ENCODE assay signal across 12 cellular contexts in the genomic region with DNA sequence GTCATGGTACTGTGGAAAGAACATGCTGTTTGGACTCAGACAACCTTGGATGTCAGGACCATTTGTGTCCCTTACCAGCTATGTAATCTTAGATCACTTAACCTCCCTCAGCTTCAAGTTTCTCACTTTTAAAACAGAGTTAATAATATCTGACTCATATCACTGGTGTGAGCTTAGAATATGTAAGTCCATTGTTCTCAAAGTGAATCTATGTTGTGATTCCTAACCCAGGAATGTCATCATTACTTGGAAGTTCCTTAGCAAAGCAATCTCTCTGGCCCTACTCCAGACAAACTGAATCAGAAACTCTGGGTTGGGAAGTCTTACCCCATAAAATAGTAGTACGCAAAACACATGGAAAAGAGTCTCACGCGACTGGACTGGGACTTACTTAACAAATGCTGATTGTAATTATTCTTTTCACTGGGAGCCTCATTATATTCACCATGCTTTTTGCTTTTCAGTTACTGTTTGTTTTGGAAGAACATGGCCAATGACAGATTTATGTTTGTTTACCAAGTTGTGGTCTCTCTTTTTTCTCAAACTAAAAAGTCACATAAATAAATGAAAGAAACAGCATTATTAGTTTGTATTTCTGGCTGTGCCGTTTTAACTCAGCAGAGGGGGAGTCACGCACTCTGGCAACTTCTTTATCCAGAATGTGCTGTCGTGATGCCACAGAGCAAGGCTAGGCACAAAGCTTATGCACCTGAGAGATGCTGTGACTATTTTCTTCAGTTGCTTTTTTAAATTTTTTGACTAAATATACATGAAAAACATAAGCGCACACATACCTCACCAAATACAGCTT.
DNase-seq lines count a peak whose midpoint lies in the region; ATAC-seq, FAIRE-seq and TF ChIP-seq lines count a peak whose summit lies in the region.
"Had no signal": no experiment of that assay in that cellular context is flagged by ENCODE, and none has a peak within 500 bp of the region (broad histone marks: within the 10 kb centered on the region; RNA-seq: fewer than 3 reads in every experiment).

No MANE protein-coding gene starts in this region.

- FAIRE-seq in H54 (lab: Jason Lieb, UNC): peak; percentile 81
- FAIRE-seq: colon had no signal

- H3K36me3 ChIP-seq in smooth muscle cell (ENCODE audit: low read depth): no peaks in the 10 kb centered on the region

- H3K9me3 ChIP-seq in smooth muscle cell (replicated peaks; ENCODE audit: low read depth): no peaks in the 10 kb centered on the region

- H3K4me1 ChIP-seq in foreskin keratinocyte: peaks cover 13% of the 10 kb centered on the region
- no peaks in the 10 kb centered on the region for H3K4me1 ChIP-seq in smooth muscle cell (ENCODE audit: low read depth)

- H3K27me3 ChIP-seq in foreskin keratinocyte (no peaks in the 10 kb centered on the region), smooth muscle cell (ENCODE audit: low read depth) (no peaks in the 10 kb centered on the region)

- H3K27ac ChIP-seq in foreskin keratinocyte: peak overlapping the region; percentile 77
- H3K27ac ChIP-seq in smooth muscle cell (ENCODE audit: low read depth): peak overlapping the region; percentile 75

- H3K9ac ChIP-seq in smooth muscle cell (ENCODE audit: low read depth): no peak overlapping the region

- H2AFZ ChIP-seq in smooth muscle cell (ENCODE audit: low read depth): no peak overlapping the region

- WGBS in smooth muscle cell (ENCODE audit: low lambda C conversion rate): 41% methylated on average over 7 of the region's 7 CpGs

- no peaks in the 10 kb centered on the region for H3F3A ChIP-seq in smooth muscle cell (ENCODE audit: low read depth)

- H3K4me2 ChIP-seq in smooth muscle cell: peak overlapping the region; percentile 66

- H4K20me1 ChIP-seq in smooth muscle cell (ENCODE audit: low read depth): no peaks in the 10 kb centered on the region

- no peak for TF ChIP-seq POLR2A in H54 (IDR thresholded peaks at IDR 0.05; ENCODE audit: low read depth, low read length)

- ATAC-seq in SK-N-SH treated with all-trans-retinoic acid at 6 μM for 48 hours (peak; percentile 84), foreskin keratinocyte (peak; percentile 98), HG02759 (IDR thresholded peaks at IDR 0.05; ENCODE audit: unreplicated experiment) (no peak)

- no peak for TF ChIP-seq CTCF in foreskin keratinocyte (conservative IDR thresholded peaks at IDR 0.05)
- TF ChIP-seq CTCF in smooth muscle cell (IDR thresholded peaks at IDR 0.05; ENCODE audit: borderline replicate concordance, insufficient read depth, poor library complexity, severe bottlenecking): no peak

- DNase-seq in H54 (ENCODE audit: insufficient read length, low spot score) (peak; percentile 9), foreskin keratinocyte (peak; percentile 95 to 98), smooth muscle cell (lab: John Stamatoyannopoulos, UW; ENCODE audit: unreplicated experiment) (no peak), NCI-H2081 treated with DMSO at 0.1 percent for 48 hours (lab: John Stamatoyannopoulos, UW) (no peak), NCI-H510A (lab: John Stamatoyannopoulos, UW) (no peak)
- DNase-seq in activated CD4-positive, alpha-beta T cell treated with anti-CD3 and anti-CD28 coated beads for 1 hour: no peak
- DNase-seq: activated CD4-positive, alpha-beta T cell treated with anti-CD3 and anti-CD28 coated beads, Interleukin-2, amount 10 ng/mL, durations not matched to agents 24 days and 14 days; stimulated activated CD4-positive, alpha-beta T cell treated with anti-CD3 and anti-CD28 coated beads, Interleukin-2, amount 100 ng/mL, for 48 hours had no signal

- H3K79me2 ChIP-seq in smooth muscle cell (ENCODE audit: low read depth): no peaks in the 10 kb centered on the region

- no peak overlapping the region for H3K4me3 ChIP-seq in smooth muscle cell
- H3K4me3 ChIP-seq: lung had no signal

TF ChIP-seq in SK-N-SH treated with all-trans-retinoic acid at 6 μM for 48 hours, 23 proteins besides CTCF, POLR2A, EP300 and RAD21:
- no peak for TF ChIP-seq GLIS3 (CRISPR knock-in tag; IDR thresholded peaks at IDR 0.05)
- TF ChIP-seq TOX (CRISPR knock-in tag; IDR thresholded peaks at IDR 0.05; ENCODE audit: borderline replicate concordance): no peak; the same call in 1 of the 2 replicates
- no peak for TF ChIP-seq ZFP30 (CRISPR knock-in tag; IDR thresholded peaks at IDR 0.05)
- no peak for TF ChIP-seq RARB (CRISPR knock-in tag; IDR thresholded peaks at IDR 0.05)
- no peak for TF ChIP-seq ZNF565 (CRISPR knock-in tag; conservative IDR thresholded peaks at IDR 0.05; ENCODE audit: low read depth)

Comparison
In these comparisons a context has a peak if more than half of its experiments do, and no peak if none do; other contexts are left out.
1. DNase-seq: peak in H54 (single experiment) and foreskin keratinocyte (2 of 2); none in smooth muscle cell (single experiment), NCI-H2081 treated with DMSO at 0.1 percent for 48 hours (single experiment), NCI-H510A (single experiment) and activated CD4-positive, alpha-beta T cell treated with anti-CD3 and anti-CD28 coated beads for 1 hour (single experiment).